ENCODE assay signal across 8 cellular contexts in genomic region chrX:119272882-119273806, GRCh38. TPM values are rescaled to one million over a fixed set of nuclear protein-coding genes. Genes with fewer than 3 reads are reported as not detected.
DNase-seq lines count a peak whose midpoint lies in the region; ATAC-seq, FAIRE-seq and TF ChIP-seq lines count a peak whose summit lies in the region.

No MANE protein-coding gene starts in this region.

- H3K36me3 ChIP-seq in BJ (ENCODE audit: control insufficient read depth, insufficient read depth, low read length) (no peaks in the 10 kb centered on the region), astrocyte (ENCODE audit: insufficient read depth, low read length) (no peaks in the 10 kb centered on the region)

- no peaks in the 10 kb centered on the region for H3K9me3 ChIP-seq in astrocyte (ENCODE audit: insufficient read depth, low read depth, low read length)

- H3K27me3 ChIP-seq in BJ (ENCODE audit: control insufficient read depth, insufficient read depth, low read length), result no peaks in the 10 kb centered on the region; the same call in 1 of the 2 replicates
- H3K27me3 ChIP-seq in astrocyte (ENCODE audit: insufficient read depth, low read length), result no peaks in the 10 kb centered on the region

- peak overlapping the region; percentile 80 for H2AFZ ChIP-seq in astrocyte (ENCODE audit: low read depth, low read length)

- peak overlapping the region; percentile 66 to 80 (median 71) for H3K4me3 Mint-ChIP-seq in T-cell
- peak overlapping the region; percentile 57 for H3K4me3 Mint-ChIP-seq in astrocyte (ENCODE audit: unreplicated experiment)

- H4K20me1 ChIP-seq in astrocyte (ENCODE audit: insufficient read depth, low read length), result no peaks in the 10 kb centered on the region

- ATAC-seq in T-cell (replicated peaks in 1 of 4) (peak; percentile 63 to 95 (median 81)), HG03520 (IDR thresholded peaks at IDR 0.05; ENCODE audit: unreplicated experiment) (no peak)

- H3K27ac Mint-ChIP-seq in T-cell, result no peak overlapping the region
- no peak overlapping the region for H3K27ac Mint-ChIP-seq in astrocyte (ENCODE audit: unreplicated experiment)

- H3K27me3 Mint-ChIP-seq in T-cell (peaks cover 7 to 38% of the 10 kb centered on the region in 2 donors), astrocyte (ENCODE audit: low read depth, unreplicated experiment) (peaks cover 18% of the 10 kb centered on the region)

- no peaks in the 10 kb centered on the region for H3K4me1 ChIP-seq in astrocyte (ENCODE audit: insufficient read depth, low read length)

- peak; percentile 31 for TF ChIP-seq CTCF in BJ (IDR thresholded peaks at IDR 0.05; ENCODE audit: insufficient read depth, low read depth, low read length)
- TF ChIP-seq CTCF in astrocyte (IDR thresholded peaks at IDR 0.05; ENCODE audit: insufficient read depth, low read depth, low read length), result no peak

- no peaks in the 10 kb centered on the region for H3K79me2 ChIP-seq in astrocyte (ENCODE audit: insufficient read depth, low read length)

- CTCF ChIA-PET in BJ (lab: Yijun Ruan, JAX), result interaction anchor here (0.6 kb wide), 2 partner anchors 11 kb away, joined by 3 read pairs; no protein-coding TSS in a partner anchor
- CTCF ChIA-PET in T-cell (lab: Charles Lee), result interaction anchor here (0.6 to 0.9 kb wide), 2 partner anchors 154 to 267 kb away, joined by 3 to 5 read pairs; no protein-coding TSS in a partner anchor

- H3K36me3 Mint-ChIP-seq in T-cell, result no peaks in the 10 kb centered on the region
- H3K36me3 Mint-ChIP-seq in astrocyte (ENCODE audit: low read depth, unreplicated experiment), result no peaks in the 10 kb centered on the region

- no peak overlapping the region for H3K9ac ChIP-seq in astrocyte (ENCODE audit: low read length)

- H3K27ac ChIP-seq in astrocyte (ENCODE audit: low read depth, low read length), result no peak overlapping the region

- H3K4me1 Mint-ChIP-seq in T-cell (peaks cover 5 to 8% (median 6%) of the 10 kb centered on the region in 3 donors), astrocyte (ENCODE audit: low read depth, unreplicated experiment) (no peaks in the 10 kb centered on the region)

- H3K4me3 ChIP-seq in BJ (ENCODE audit: low read depth, low read length) (no peak overlapping the region), astrocyte (ENCODE audit: insufficient read depth, low read depth, low read length) (peak overlapping the region; percentile 3)

- peak overlapping the region; percentile 66 for H3K4me2 ChIP-seq in astrocyte (ENCODE audit: low read length)

- H3K9me3 Mint-ChIP-seq in T-cell (no peaks in the 10 kb centered on the region), astrocyte (ENCODE audit: unreplicated experiment) (peaks cover 4% of the 10 kb centered on the region)

- POLR2A ChIA-PET in BJ (lab: Charles Lee), result no interaction called here
- POLR2A ChIA-PET in T-cell (lab: Charles Lee), result no interaction called here

- no peak for FAIRE-seq in astrocyte (lab: Jason Lieb, UNC)

- DNase-seq in BJ (ENCODE audit: low read depth) (no peak), T-cell (peak in 32 of 34 experiments; percentile 3 to 50 (median 29)), astrocyte (ENCODE audit: low read depth) (peak; percentile 23), iPS-NIHi11 (ENCODE audit: low spot score) (peak; percentile 83), DMS79 (lab: John Stamatoyannopoulos, UW) (no peak), NCI-H1930 (lab: John Stamatoyannopoulos, UW) (no peak)
- peak; percentile 40 to 45 for DNase-seq in stimulated activated CD4-positive, alpha-beta T cell treated with anti-CD3 and anti-CD28 coated beads, Interleukin-4, amount 100 ng/mL, for 48 hours (ENCODE audit: low read depth in 2 of 2)

RNA-seq across cellular contexts. Expression of gene PGRMC1, which starts 37.1 kb away (rescaled TPM):
- polyA plus RNA-seq in BJ (2011; rRNA removed), result 99.1 and 169 TPM in 2 replicates
- polyA minus RNA-seq in BJ (2011; rRNA and poly(A)+ RNA removed), result 29.0 and 40.3 TPM in 2 replicates
- total RNA-seq in T-cell (10 to 100 TPM; 11.7 to 15.8 (median 13.4) TPM), astrocyte (118 and 120 TPM in 2 replicates)

Comparison
In these comparisons a context has a peak if more than half of its experiments do, and no peak if none do; other contexts are left out.
1. DNase-seq: peak in T-cell (32 of 34), astrocyte (single experiment), iPS-NIHi11 (single experiment) and stimulated activated CD4-positive, alpha-beta T cell treated with anti-CD3 and anti-CD28 coated beads, Interleukin-4, amount 100 ng/mL, for 48 hours (2 of 2); none in BJ (single experiment), DMS79 (single experiment) and NCI-H1930 (0 of 2).